In the genomic region with DNA sequence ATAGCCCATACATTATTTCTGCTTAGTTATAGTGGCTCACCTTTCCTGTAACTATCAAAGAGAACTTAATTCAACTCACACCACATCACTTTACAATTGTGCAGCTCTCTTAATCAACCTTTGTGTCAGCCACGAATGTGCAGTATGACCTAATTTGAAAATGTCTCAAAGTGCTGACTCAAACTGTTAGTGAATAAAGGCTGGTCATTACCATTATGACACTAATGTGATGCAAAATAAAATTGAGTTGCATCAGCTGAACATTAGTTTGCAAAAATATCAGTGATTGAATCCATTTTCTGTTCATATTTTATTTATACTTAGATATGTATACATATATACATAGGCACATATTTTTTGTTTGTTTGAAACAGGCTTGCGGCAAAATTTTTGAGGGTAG, we compare ENCODE assay signal across 20 cellular contexts.
DNase-seq lines count a peak whose midpoint lies in the region; ATAC-seq, FAIRE-seq and TF ChIP-seq lines count a peak whose summit lies in the region.
"Had no signal": no experiment of that assay in that cellular context is flagged by ENCODE, and none has a peak within 500 bp of the region (broad histone marks: within the 10 kb centered on the region; RNA-seq: fewer than 3 reads in every experiment).

No MANE protein-coding gene starts in this region.

- SMC1A ChIA-PET in GM12878 (lab: Charles Lee; ENCODE audit: uncharacterized antibody, unreplicated experiment) = no interaction called here

- RAD21 ChIA-PET in GM12878 (lab: Charles Lee; ENCODE audit: unreplicated experiment) = no interaction called here

- H3K4me1 Mint-ChIP-seq in MCF 10A (ENCODE audit: insufficient read depth, unreplicated experiment) = peaks cover 13% of the 10 kb centered on the region
- H3K4me1 Mint-ChIP-seq: activated T-helper 17 cell treated with anti-CD3 and anti-CD28 coated beads, Interleukin-2, amount 50 U/mL, for 72 hours; memory B cell had no signal

- no peak for TF ChIP-seq RAD21 in GM12878 (IDR thresholded peaks at IDR 0.05; ENCODE audit: insufficient read depth, low read depth, low read length)

- no peak for TF ChIP-seq POLR2A in breast epithelium (IDR thresholded peaks at IDR 0.05)
- no peak for TF ChIP-seq POLR2A in GM12878 (IDR thresholded peaks at IDR 0.05; ENCODE audit: low read depth, low read length)

- H3K4me3 Mint-ChIP-seq in MCF 10A (ENCODE audit: unreplicated experiment) = no peak overlapping the region
- H3K4me3 Mint-ChIP-seq: activated T-helper 17 cell treated with anti-CD3 and anti-CD28 coated beads, Interleukin-2, amount 50 U/mL, for 72 hours; HFFc6; memory B cell; neural progenitor cell; stimulated activated naive CD8-positive, alpha-beta T cell treated with anti-CD3 and anti-CD28 coated beads, Interleukin-15, Interleukin-2, amounts not matched to agents 100 ng/mL and 50 ng/mL, for 24 hours; T-helper 2 cell treated with Interferon-gamma antibody and Interleukin-4, amounts not matched to agents 5 μg/mL and 100 μg/mL, for 36 hours had no signal

- in situ Hi-C loops in GM12878 (cut with MboI) = no loop called here

- no peak overlapping the region for H3K4me2 ChIP-seq in GM12878 (ENCODE audit: control insufficient read depth, insufficient read depth)
- H3K4me2 ChIP-seq: neural progenitor cell had no signal

- no peak overlapping the region for H3K4me3 ChIP-seq in breast epithelium
- H3K4me3 ChIP-seq in GM12878 = no peak overlapping the region
- H3K4me3 ChIP-seq in iPS-18a (ENCODE audit: low read length) = peak overlapping the region; percentile 27
- H3K4me3 ChIP-seq in urinary bladder (ENCODE audit: low read depth, low read length) = no peak overlapping the region
- H3K4me3 ChIP-seq in psoas muscle = no peak overlapping the region
- H3K4me3 ChIP-seq: neural progenitor cell, SJSA1 had no signal

- FAIRE-seq in GM12878 (lab: Jason Lieb, UNC) = no peak
- FAIRE-seq: A204.1, kidney had no signal

- H3K27me3 ChIP-seq in breast epithelium = no peaks in the 10 kb centered on the region
- H3K27me3 ChIP-seq in GM12878 (replicated peaks in 1 of 2; ENCODE audit: control insufficient read depth in 2 of 2, insufficient read depth in 2 of 2, low read length in 1 of 2) = no peaks in the 10 kb centered on the region
- no peaks in the 10 kb centered on the region for H3K27me3 ChIP-seq in iPS-18a (ENCODE audit: control insufficient read depth, insufficient read depth, low read length)
- H3K27me3 ChIP-seq in psoas muscle (ENCODE audit: insufficient read depth in 3 of 3, low read length in 2 of 3) = peaks cover 0 to 7% (median 0%) of the 10 kb centered on the region in 3 donors
- H3K27me3 ChIP-seq: neural progenitor cell, SJSA1 had no signal

- H3K4me1 ChIP-seq in breast epithelium (no peaks in the 10 kb centered on the region), GM12878 (ENCODE audit: control insufficient read depth, insufficient read depth, low read length) (no peaks in the 10 kb centered on the region), iPS-18a (ENCODE audit: control insufficient read depth, low read depth, low read length) (peaks cover 48% of the 10 kb centered on the region), urinary bladder (ENCODE audit: insufficient read depth) (no peaks in the 10 kb centered on the region), psoas muscle (no peaks in the 10 kb centered on the region)
- H3K4me1 ChIP-seq: SJSA1 had no signal

- H3K9me3 Mint-ChIP-seq in MCF 10A (ENCODE audit: unreplicated experiment) = no peaks in the 10 kb centered on the region
- H3K9me3 Mint-ChIP-seq: activated T-helper 17 cell treated with anti-CD3 and anti-CD28 coated beads, Interleukin-2, amount 50 U/mL, for 72 hours; HFFc6; memory B cell; neural progenitor cell; stimulated activated naive CD8-positive, alpha-beta T cell treated with anti-CD3 and anti-CD28 coated beads, Interleukin-15, Interleukin-2, amounts not matched to agents 100 ng/mL and 50 ng/mL, for 24 hours; T-helper 2 cell treated with Interferon-gamma antibody and Interleukin-4, amounts not matched to agents 5 μg/mL and 100 μg/mL, for 36 hours had no signal

- no peak for TF ChIP-seq CTCF in MCF 10A (IDR thresholded peaks at IDR 0.05; ENCODE audit: unreplicated experiment)
- no peak for TF ChIP-seq CTCF in breast epithelium (IDR thresholded peaks at IDR 0.05)
- no peak for TF ChIP-seq CTCF in GM12878 (IDR thresholded peaks at IDR 0.05 in 2 of 3, conservative IDR thresholded peaks at IDR 0.05 in 1 of 3; ENCODE audit: control insufficient read depth in 2 of 3, extremely low read depth in 1 of 3, insufficient read depth in 1 of 3, low read depth in 3 of 3, low read length in 3 of 3)
- TF ChIP-seq CTCF in psoas muscle (IDR thresholded peaks at IDR 0.05) = no peak

- H2AFZ ChIP-seq in GM12878 (ENCODE audit: control insufficient read depth, low read depth, low read length) = no peak overlapping the region
- H2AFZ ChIP-seq: neural progenitor cell had no signal

- H3K9me3 ChIP-seq in breast epithelium (no peaks in the 10 kb centered on the region), GM12878 (replicated peaks; ENCODE audit: control insufficient read depth, insufficient read depth, low read length) (no peaks in the 10 kb centered on the region), iPS-18a (ENCODE audit: control insufficient read depth, low read depth, low read length) (no peaks in the 10 kb centered on the region), psoas muscle (no peaks in the 10 kb centered on the region)
- H3K9me3 ChIP-seq: SJSA1 had no signal

- no peak for TF ChIP-seq EP300 in GM12878 (IDR thresholded peaks at IDR 0.05; ENCODE audit: borderline replicate concordance in 1 of 2, control insufficient read depth in 1 of 2, low read depth in 2 of 2, low read length in 2 of 2)

- peak; percentile 16 for DNase-seq in MCF 10A (ENCODE audit: unreplicated experiment)
- DNase-seq in breast epithelium (ENCODE audit: low spot score in 2 of 2) = no peak
- DNase-seq in GM12878 (ENCODE audit: low read depth, low spot score) = no peak
- no peak for DNase-seq in psoas muscle
- DNase-seq in NCI-H146 (lab: John Stamatoyannopoulos, UW) = no peak
- DNase-seq: HFFc6, kidney, NCI-H2029 treated with DMSO at 0.1 percent for 48 hours, NCI-H524 treated with DMSO at 0.1 percent for 48 hours had no signal

- H4K20me1 ChIP-seq in GM12878 (ENCODE audit: control insufficient read depth, insufficient read depth) = no peaks in the 10 kb centered on the region

- 50% methylated on average over 2 of the region's 2 CpGs for WGBS in GM12878 (ENCODE audit: insufficient coverage, insufficient replicate concordance, low lambda C conversion rate, missing lambda C conversion rate)
- WGBS in urinary bladder = 57% methylated on average over 2 of the region's 2 CpGs
- WGBS in psoas muscle, 3 donors = 63 to 64% (median 64%) methylated on average over 2 of the region's 2 CpGs

- H3K27ac Mint-ChIP-seq in MCF 10A (ENCODE audit: low read depth, unreplicated experiment) = no peak overlapping the region
- H3K27ac Mint-ChIP-seq: activated T-helper 17 cell treated with anti-CD3 and anti-CD28 coated beads, Interleukin-2, amount 50 U/mL, for 72 hours; HFFc6; memory B cell; neural progenitor cell; stimulated activated naive CD8-positive, alpha-beta T cell treated with anti-CD3 and anti-CD28 coated beads, Interleukin-15, Interleukin-2, amounts not matched to agents 100 ng/mL and 50 ng/mL, for 24 hours; T-helper 2 cell treated with Interferon-gamma antibody and Interleukin-4, amounts not matched to agents 5 μg/mL and 100 μg/mL, for 36 hours had no signal

- no peaks in the 10 kb centered on the region for H3K27me3 Mint-ChIP-seq in MCF 10A (ENCODE audit: insufficient read depth, unreplicated experiment)
- H3K27me3 Mint-ChIP-seq: activated T-helper 17 cell treated with anti-CD3 and anti-CD28 coated beads, Interleukin-2, amount 50 U/mL, for 72 hours; stimulated activated naive CD8-positive, alpha-beta T cell treated with anti-CD3 and anti-CD28 coated beads, Interleukin-15, Interleukin-2, amounts not matched to agents 100 ng/mL and 50 ng/mL, for 24 hours had no signal

- H3K36me3 ChIP-seq in breast epithelium = no peaks in the 10 kb centered on the region
- no peaks in the 10 kb centered on the region for H3K36me3 ChIP-seq in GM12878 (ENCODE audit: control insufficient read depth in 2 of 2, insufficient read depth in 2 of 2, low read length in 1 of 2)
- no peaks in the 10 kb centered on the region for H3K36me3 ChIP-seq in iPS-18a (ENCODE audit: control insufficient read depth, low read depth, low read length)
- no peaks in the 10 kb centered on the region for H3K36me3 ChIP-seq in urinary bladder (ENCODE audit: insufficient read depth)
- no peaks in the 10 kb centered on the region for H3K36me3 ChIP-seq in psoas muscle (ENCODE audit: insufficient read depth in 1 of 2, low read depth in 1 of 2)
- H3K36me3 ChIP-seq: neural progenitor cell, SJSA1 had no signal

- POLR2A ChIA-PET in MCF 10A (lab: Yijun Ruan, JAX) = no interaction called here
- POLR2A ChIA-PET in GM12878 (lab: Charles Lee) = no interaction called here

- BruUV-seq in MCF 10A (replicated peaks; lab: Mats Ljungman, UMichigan) (no TSS peak), GM12878 (replicated peaks; lab: Mats Ljungman, UMichigan) (no TSS peak)

- intact Hi-C loops in MCF 10A (cut with micrococcal nuclease) (no loop called here), breast epithelium (cut with DNase I; ENCODE audit: low total_unique reads) (no loop called here), GM12878 (cut with micrococcal nuclease; ENCODE audit: unreplicated experiment) (no loop called here), psoas muscle (cut with DNase I) (no loop called here)

- H3K79me2 ChIP-seq in GM12878 (ENCODE audit: control insufficient read depth, insufficient read depth, low read length) = no peaks in the 10 kb centered on the region

- no peak overlapping the region for H3K9ac ChIP-seq in GM12878 (ENCODE audit: control insufficient read depth, insufficient read depth, low read length)
- peak overlapping the region; percentile 15 for H3K9ac ChIP-seq in iPS-18a (ENCODE audit: low read length)
- H3K9ac ChIP-seq: neural progenitor cell had no signal

- H3K36me3 Mint-ChIP-seq in MCF 10A (ENCODE audit: insufficient read depth, unreplicated experiment) = no peaks in the 10 kb centered on the region
- H3K36me3 Mint-ChIP-seq: memory B cell, neural progenitor cell had no signal

- H3K27ac ChIP-seq in breast epithelium = no peak overlapping the region
- no peak overlapping the region for H3K27ac ChIP-seq in GM12878 (ENCODE audit: control insufficient read depth, insufficient read depth)
- H3K27ac ChIP-seq in iPS-18a (ENCODE audit: low read length) = no peak overlapping the region
- peak overlapping the region; percentile 38 for H3K27ac ChIP-seq in urinary bladder (ENCODE audit: low read depth)
- no peak overlapping the region for H3K27ac ChIP-seq in psoas muscle
- H3K27ac ChIP-seq: neural progenitor cell, SJSA1 had no signal

- ATAC-seq in GM12878 = peak; percentile 61
- ATAC-seq in HG03354 (IDR thresholded peaks at IDR 0.05; ENCODE audit: poor library complexity, severe bottlenecking, unreplicated experiment) = no peak
- ATAC-seq in psoas muscle = no peak
- ATAC-seq: activated CD4-positive, CD25-positive, alpha-beta regulatory T cell treated with anti-CD3 and anti-CD28 coated beads, Interleukin-2, amount 50 U/mL, for 24 hours; activated T-helper 17 cell treated with anti-CD3 and anti-CD28 coated beads, Interleukin-2, amount 50 U/mL, for 72 hours had no signal

- CTCF ChIA-PET in MCF 10A (lab: Yijun Ruan, JAX) = no interaction called here
- CTCF ChIA-PET in GM12878 (lab: Yijun Ruan, JAX) = no interaction called here

TF ChIP-seq in GM12878, 131 proteins besides CTCF, POLR2A, EP300 and RAD21 (continues in another document):
- TF ChIP-seq MEF2A (IDR thresholded peaks at IDR 0.05; ENCODE audit: insufficient read depth, low read depth, low read length) = no peak
